ENCODE assay signal across 7 cellular contexts in genomic region chr9:104927912-104928740, GRCh38. TPM values are rescaled to one million over a fixed set of nuclear protein-coding genes. Genes with fewer than 3 reads are reported as not detected.
DNase-seq lines count a peak whose midpoint lies in the region; ATAC-seq and TF ChIP-seq lines count a peak whose summit lies in the region.

Gene ABCA1 (minus strand): TSS chr9:104928155. CDS start chr9:104903679, 24,476 bp downstream.

- intact Hi-C loops in Right ventricle myocardium superior (cut with DNase I), result loop anchor here (2.0 to 5.0 kb wide), 3 partner anchors 39 to 229 kb away; no protein-coding TSS in a partner anchor

- H3K4me1 ChIP-seq in adipocyte (ENCODE audit: control insufficient read depth, insufficient read depth, low read length) (peaks cover 32% of the 10 kb centered on the region), thymus (ENCODE audit: control insufficient read depth, insufficient read depth, low read length) (peaks cover 12% of the 10 kb centered on the region)

- H3K36me3 Mint-ChIP-seq in IgD-negative memory B cell, result peaks cover 2% of the 10 kb centered on the region
- H3K36me3 Mint-ChIP-seq in osteocyte (ENCODE audit: unreplicated experiment), result peaks cover 2% of the 10 kb centered on the region

- DNase-seq in T follicular helper cell (ENCODE audit: low read depth) (peak; percentile 52), adipocyte (ENCODE audit: low read depth) (peak; percentile 88), Right ventricle myocardium superior (peak; percentile 95), osteocyte (ENCODE audit: extremely low spot score, unreplicated experiment) (peak; percentile 90)

- H3K27ac Mint-ChIP-seq in IgD-negative memory B cell, result peak within 1 kb of the TSS; percentile 67 to 91 (median 90)
- peak within 1 kb of the TSS; percentile 87 for H3K27ac Mint-ChIP-seq in osteocyte (ENCODE audit: unreplicated experiment)

- peak within 1 kb of the TSS; percentile 98 for H3K9ac ChIP-seq in adipocyte (ENCODE audit: low read length)

- H3K4me1 Mint-ChIP-seq in IgD-negative memory B cell, result peaks cover 25% of the 10 kb centered on the region in 3 donors
- peaks cover 36% of the 10 kb centered on the region for H3K4me1 Mint-ChIP-seq in osteocyte (ENCODE audit: unreplicated experiment)

- H3K36me3 ChIP-seq in adipocyte (ENCODE audit: control insufficient read depth, insufficient read depth, low read length, severe bottlenecking), result peaks cover 6% of the 10 kb centered on the region
- no peaks in the 10 kb centered on the region for H3K36me3 ChIP-seq in thymus (ENCODE audit: control insufficient read depth, insufficient read depth)

- H3K4me3 ChIP-seq in adipocyte (ENCODE audit: low read length) (peak within 1 kb of the TSS; percentile 97), thymus (ENCODE audit: low read length) (peak within 1 kb of the TSS; percentile 95)

- no peaks in the 10 kb centered on the region for H3K9me3 Mint-ChIP-seq in IgD-negative memory B cell
- H3K9me3 Mint-ChIP-seq in osteocyte (ENCODE audit: unreplicated experiment), result no peaks in the 10 kb centered on the region

- H3K27ac ChIP-seq in thymus (ENCODE audit: low read depth), result peak within 1 kb of the TSS; percentile 94

- H3K27me3 ChIP-seq in adipocyte (replicated peaks; ENCODE audit: control insufficient read depth, insufficient read depth, low read length) (no peaks in the 10 kb centered on the region), thymus (ENCODE audit: control insufficient read depth, insufficient read depth) (no peaks in the 10 kb centered on the region)

- TF ChIP-seq CTCF in osteocyte (IDR thresholded peaks at IDR 0.05), result no peak

- H3K4me3 Mint-ChIP-seq in IgD-negative memory B cell (peak within 1 kb of the TSS; percentile 89 to 99 (median 94)), osteocyte (ENCODE audit: unreplicated experiment) (peak within 1 kb of the TSS; percentile 95)

- H3K27me3 Mint-ChIP-seq in IgD-negative memory B cell (no peaks in the 10 kb centered on the region), osteocyte (ENCODE audit: unreplicated experiment) (no peaks in the 10 kb centered on the region)

- ATAC-seq in GM19023 (IDR thresholded peaks at IDR 0.05; ENCODE audit: unreplicated experiment) (peak; percentile 37), Right ventricle myocardium superior (ENCODE audit: poor library complexity) (peak; percentile 85)

- WGBS in thymus, result 8% methylated on average over 52 of the region's 53 CpGs

- H3K9me3 ChIP-seq in adipocyte (ENCODE audit: control insufficient read depth, low read length) (no peaks in the 10 kb centered on the region), thymus (ENCODE audit: control insufficient read depth) (no peaks in the 10 kb centered on the region)

RNA-seq across cellular contexts. Expression of gene ABCA1, which starts in this region (rescaled TPM):
- polyA plus RNA-seq in IgD-negative memory B cell, result 1.3 TPM
- total RNA-seq in Right ventricle myocardium superior, result 12.1 TPM
- total RNA-seq in osteocyte, result 49.5 and 51.1 TPM in 2 replicates
- 25.9 TPM for polyA plus RNA-seq in thymus

Comparison
In these comparisons a context has a peak if more than half of its experiments do, and no peak if none do; other contexts are left out.
1. Peak in every context shown above with its lines: DNase-seq, ATAC-seq, H3K4me3 ChIP-seq and H3K27ac ChIP-seq.
2. RNA of gene ABCA1 (polyA plus RNA-seq): 25.9 TPM in thymus (single experiment); 1.3 TPM in IgD-negative memory B cell (single experiment); every median in the first group is over 10 times any median in the second.